In genomic region chr6:111802720-111803119, GRCh38 we compare ENCODE assay signal across 17 cellular contexts.
A peak's percentile ranks its signal among the peaks of the same experiment; 100 is the strongest.
DNase-seq lines count a peak whose midpoint lies in the region; ATAC-seq and TF ChIP-seq lines count a peak whose summit lies in the region.
"Had no signal": no experiment of that assay in that cellular context is flagged by ENCODE, and none has a peak within 500 bp of the region (broad histone marks: within the 10 kb centered on the region; RNA-seq: fewer than 3 reads in every experiment).

No MANE protein-coding gene starts in this region.

- peak overlapping the region; percentile 63 for H3K4me3 Mint-ChIP-seq in activated T-helper 1 cell treated with anti-CD3 and anti-CD28 coated beads, Interleukin-12 subunit alpha, Interleukin-12 subunit beta, Interleukin-2, Interleukin-4 antibody, amounts not matched to agents 30 ng/mL and 10 ng/mL and 1 ng/mL, durations not matched to agents 14 hours and 24 hours and 36 hours

- peak overlapping the region; percentile 98 for H3K27ac Mint-ChIP-seq in activated T-helper 1 cell treated with anti-CD3 and anti-CD28 coated beads, Interleukin-12 subunit alpha, Interleukin-12 subunit beta, Interleukin-2, Interleukin-4 antibody, amounts not matched to agents 30 ng/mL and 10 ng/mL and 1 ng/mL, durations not matched to agents 14 hours and 24 hours and 36 hours

- H3K9me3 Mint-ChIP-seq in activated T-helper 1 cell treated with anti-CD3 and anti-CD28 coated beads, Interleukin-12 subunit alpha, Interleukin-12 subunit beta, Interleukin-2, Interleukin-4 antibody, amounts not matched to agents 30 ng/mL and 10 ng/mL and 1 ng/mL, durations not matched to agents 14 hours and 24 hours and 36 hours = no peaks in the 10 kb centered on the region

- no peaks in the 10 kb centered on the region for H3K27me3 ChIP-seq in stomach
- H3K27me3 ChIP-seq: ascending aorta, gastroesophageal sphincter, left lung, pancreas had no signal

- H3K36me3 Mint-ChIP-seq in activated T-helper 1 cell treated with anti-CD3 and anti-CD28 coated beads, Interleukin-12 subunit alpha, Interleukin-12 subunit beta, Interleukin-2, Interleukin-4 antibody, amounts not matched to agents 30 ng/mL and 10 ng/mL and 1 ng/mL, durations not matched to agents 14 hours and 24 hours and 36 hours (ENCODE audit: low read depth) = peaks cover 44% of the 10 kb centered on the region

- H3K27ac ChIP-seq in stomach = peak overlapping the region in 3 of 5 donors; percentile 47 to 81 (median 70)
- H3K27ac ChIP-seq: ascending aorta, GM23248, pancreas, thoracic aorta had no signal

- no peak for TF ChIP-seq EP300 in stomach (IDR thresholded peaks at IDR 0.05)

- TF ChIP-seq POLR2A in stomach (IDR thresholded peaks at IDR 0.05) = no peak

- no peaks in the 10 kb centered on the region for H3K9me3 ChIP-seq in stomach
- H3K9me3 ChIP-seq: ascending aorta, gastroesophageal sphincter, left lung, pancreas, thoracic aorta had no signal

- no peak for TF ChIP-seq CTCF in fibroblast of the aortic adventitia (IDR thresholded peaks at IDR 0.05; ENCODE audit: insufficient read depth, low read length)
- TF ChIP-seq CTCF in stomach (IDR thresholded peaks at IDR 0.05) = no peak

- intact Hi-C loops in Right ventricle myocardium superior (cut with DNase I) (no loop called here), cardiac septum (cut with DNase I) (no loop called here), stomach (cut with DNase I; ENCODE audit: low total_unique reads) (loop anchor here (10.0 kb wide), 1 partner anchor 342 kb away; no protein-coding TSS in a partner anchor)
- intact Hi-C loops in activated T-helper 1 cell treated with anti-CD3 and anti-CD28 coated beads, Interleukin-12 subunit alpha, Interleukin-12 subunit beta, Interleukin-2, Interleukin-4 antibody, amounts not matched to agents 30 ng/mL and 10 ng/mL and 1 ng/mL, durations not matched to agents 14 hours and 24 hours and 36 hours (cut with micrococcal nuclease) = loop anchor here (1.0 kb wide), 2 partner anchors 7 to 195 kb away; no protein-coding TSS in a partner anchor

- no peak overlapping the region for H3K4me3 ChIP-seq in fibroblast of the aortic adventitia (ENCODE audit: low read depth, low read length)
- H3K4me3 ChIP-seq in stomach = no peak overlapping the region
- H3K4me3 ChIP-seq: ascending aorta, coronary artery, gastroesophageal sphincter, GM23248, left lung, pancreas, thoracic aorta had no signal

- ATAC-seq in Right ventricle myocardium superior (ENCODE audit: poor library complexity) = peak; percentile 22
- ATAC-seq: gastroesophageal sphincter, left lung, pancreas had no signal

- H3K36me3 ChIP-seq in stomach = no peaks in the 10 kb centered on the region
- H3K36me3 ChIP-seq: ascending aorta, gastroesophageal sphincter, left lung, pancreas, thoracic aorta had no signal

- peaks cover 81% of the 10 kb centered on the region for H3K4me1 Mint-ChIP-seq in activated T-helper 1 cell treated with anti-CD3 and anti-CD28 coated beads, Interleukin-12 subunit alpha, Interleukin-12 subunit beta, Interleukin-2, Interleukin-4 antibody, amounts not matched to agents 30 ng/mL and 10 ng/mL and 1 ng/mL, durations not matched to agents 14 hours and 24 hours and 36 hours (ENCODE audit: low read depth)

- WGBS in stomach, 5 donors = 78 to 87% (median 86%) methylated on average over 2 of the region's 2 CpGs

- H3K4me1 ChIP-seq in stomach = peaks cover 17 to 74% (median 49%) of the 10 kb centered on the region in 4 donors
- H3K4me1 ChIP-seq: pancreas had no signal

- no peaks in the 10 kb centered on the region for H3K27me3 Mint-ChIP-seq in activated T-helper 1 cell treated with anti-CD3 and anti-CD28 coated beads, Interleukin-12 subunit alpha, Interleukin-12 subunit beta, Interleukin-2, Interleukin-4 antibody, amounts not matched to agents 30 ng/mL and 10 ng/mL and 1 ng/mL, durations not matched to agents 14 hours and 24 hours and 36 hours (ENCODE audit: insufficient read depth)

- DNase-seq in Right ventricle myocardium superior = no peak
- DNase-seq in cardiac septum (ENCODE audit: low spot score) = no peak
- no peak for DNase-seq in activated T-helper 1 cell treated with anti-CD3 and anti-CD28 coated beads, Interleukin-12 subunit alpha, Interleukin-12 subunit beta, Interleukin-2, Interleukin-4 antibody, amounts not matched to agents 30 ng/mL and 10 ng/mL and 1 ng/mL, durations not matched to agents 14 hours and 24 hours and 36 hours (ENCODE audit: low spot score)
- DNase-seq in fibroblast of the aortic adventitia (ENCODE audit: low read depth) = peak; percentile 51
- DNase-seq in stomach = no peak
- no peak for DNase-seq in activated effector memory CD4-positive, alpha-beta T cell treated with Interleukin-2 at 50 U/mL for 16 hours
- no peak for DNase-seq in NCI-H526 (lab: John Stamatoyannopoulos, UW)
- no peak for DNase-seq in NCI-H226
- DNase-seq: GM23248, left lung, NCI-H1930, NCI-H446, pancreas had no signal

Comparison
In these comparisons a context has a peak if more than half of its experiments do, and no peak if none do; other contexts are left out.
1. intact Hi-C loops: an anchor here in activated T-helper 1 cell treated with anti-CD3 and anti-CD28 coated beads, Interleukin-12 subunit alpha, Interleukin-12 subunit beta, Interleukin-2, Interleukin-4 antibody, amounts not matched to agents 30 ng/mL and 10 ng/mL and 1 ng/mL, durations not matched to agents 14 hours and 24 hours and 36 hours (1.0 kb wide) and stomach (10.0 kb wide); none called in Right ventricle myocardium superior and cardiac septum.